31 cellular contexts compared by ENCODE assay signal in genomic region chr6:26390504-26390903, GRCh38. TPM values are rescaled to one million over a fixed set of nuclear protein-coding genes. Genes with fewer than 3 reads are reported as not detected.
"Had no signal": no experiment of that assay in that cellular context is flagged by ENCODE, and none has a peak within 500 bp of the region (broad histone marks: within the 10 kb centered on the region; RNA-seq: fewer than 3 reads in every experiment).

No MANE protein-coding gene starts in this region.

- ATAC-seq: activated CD8-positive, alpha-beta T cell treated with anti-CD3 and anti-CD28 coated beads for 36 hours; activated T-cell treated with anti-CD3 and anti-CD28 coated beads, Interleukin-2, amount 50 U/mL, for 72 hours; activated T-helper 17 cell treated with anti-CD3 and anti-CD28 coated beads, Interleukin-2, amount 50 U/mL, for 72 hours had no signal

- H3K27me3 ChIP-seq: brain microvascular endothelial cell, cardiac muscle cell, SJCRH30 had no signal

- DNase-seq: activated CD4-positive, alpha-beta T cell treated with anti-CD3 and anti-CD28 coated beads, Interleukin-2, amount 10 ng/mL, durations not matched to agents 24 days and 14 days; activated CD4-positive, alpha-beta T cell treated with anti-CD3 and anti-CD28 coated beads, Interleukin-2, amount 50 U/mL, for 4 hours; activated CD8-positive, alpha-beta T cell treated with anti-CD3 and anti-CD28 coated beads for 36 hours; activated effector memory CD4-positive, alpha-beta T cell treated with anti-CD3 and anti-CD28 coated beads, Interleukin-2, amount 50 U/mL, for 16 hours; activated naive CD4-positive, alpha-beta T cell; activated naive CD4-positive, alpha-beta T cell treated with anti-CD3 and anti-CD28 coated beads, Interleukin-2, amount 50 U/mL, for 16 hours; activated naive CD8-positive, alpha-beta T cell treated with anti-CD3 and anti-CD28 coated beads for 36 hours; activated T-cell treated with anti-CD3 and anti-CD28 coated beads, Interleukin-2, amount 50 U/mL, for 1 hour; activated T-cell treated with anti-CD3 and anti-CD28 coated beads, Interleukin-2, amount 50 U/mL, for 72 hours; amniotic stem cell; aorta; brain microvascular endothelial cell; NCI-H1092 treated with DMSO at 0.1 percent for 48 hours; NCI-H1417; NCI-H146; NCI-H187; NCI-H2029 treated with DMSO at 0.1 percent for 48 hours; NCI-H2107; NCI-H2171; NCI-H510A; NCI-H526; NCI-H748 treated with DMSO at 0.1 percent for 48 hours; NK-92 treated with Interleukin-12 subunit alpha and Interleukin-12 subunit beta, amount 100 ng/mL, for 24 hours; PC-9; SHP77; SJCRH30; T1000 had no signal

- H3K4me3 ChIP-seq: cardiac muscle cell, PC-9, SJCRH30, SK-N-MC had no signal

- H3K27ac Mint-ChIP-seq: activated CD4-positive, alpha-beta T cell treated with anti-CD3 and anti-CD28 coated beads, Interleukin-2, amount 10 ng/mL, durations not matched to agents 24 days and 14 days; activated CD8-positive, alpha-beta T cell treated with anti-CD3 and anti-CD28 coated beads for 36 hours; activated naive CD8-positive, alpha-beta T cell treated with anti-CD3 and anti-CD28 coated beads for 36 hours; activated T-helper 17 cell treated with anti-CD3 and anti-CD28 coated beads, Interleukin-2, amount 50 U/mL, for 72 hours had no signal

- H3K4me2 ChIP-seq: PC-9 had no signal

- H3K9me3 Mint-ChIP-seq: activated CD4-positive, alpha-beta T cell treated with anti-CD3 and anti-CD28 coated beads, Interleukin-2, amount 10 ng/mL, durations not matched to agents 24 days and 14 days; activated CD8-positive, alpha-beta T cell treated with anti-CD3 and anti-CD28 coated beads for 36 hours; activated naive CD8-positive, alpha-beta T cell treated with anti-CD3 and anti-CD28 coated beads for 36 hours; activated T-cell treated with anti-CD3 and anti-CD28 coated beads, Interleukin-2, amount 50 U/mL, for 72 hours; activated T-helper 17 cell treated with anti-CD3 and anti-CD28 coated beads, Interleukin-2, amount 50 U/mL, for 72 hours; central memory CD8-positive, alpha-beta T cell had no signal

- H3K36me3 ChIP-seq: cardiac muscle cell, SJCRH30 had no signal

- H3K4me3 Mint-ChIP-seq: activated CD4-positive, alpha-beta T cell treated with anti-CD3 and anti-CD28 coated beads, Interleukin-2, amount 10 ng/mL, durations not matched to agents 24 days and 14 days; activated CD8-positive, alpha-beta T cell treated with anti-CD3 and anti-CD28 coated beads for 36 hours; activated naive CD8-positive, alpha-beta T cell treated with anti-CD3 and anti-CD28 coated beads for 36 hours; activated T-cell treated with anti-CD3 and anti-CD28 coated beads, Interleukin-2, amount 50 U/mL, for 72 hours; activated T-helper 17 cell treated with anti-CD3 and anti-CD28 coated beads, Interleukin-2, amount 50 U/mL, for 72 hours; central memory CD8-positive, alpha-beta T cell had no signal

- H3K27ac ChIP-seq: brain microvascular endothelial cell, cardiac muscle cell, PC-9, SJCRH30, SK-N-MC had no signal

- H2AFZ ChIP-seq: PC-9 had no signal

- H3K27me3 Mint-ChIP-seq: activated CD4-positive, alpha-beta T cell treated with anti-CD3 and anti-CD28 coated beads, Interleukin-2, amount 10 ng/mL, durations not matched to agents 24 days and 14 days; activated CD8-positive, alpha-beta T cell treated with anti-CD3 and anti-CD28 coated beads for 36 hours; activated naive CD8-positive, alpha-beta T cell treated with anti-CD3 and anti-CD28 coated beads for 36 hours; activated T-helper 17 cell treated with anti-CD3 and anti-CD28 coated beads, Interleukin-2, amount 50 U/mL, for 72 hours; central memory CD8-positive, alpha-beta T cell had no signal

- H3K9me3 ChIP-seq: SJCRH30 had no signal

RNA-seq across cellular contexts. Expression of gene BTN3A3, which starts 49.8 kb away (rescaled TPM):
- polyA plus RNA-seq: cardiac muscle cell had no signal
